In genomic region chr22:38949889-38950405, GRCh38 we compare ENCODE assay signal across 19 cellular contexts. TPM values are rescaled to one million over a fixed set of nuclear protein-coding genes. Genes with fewer than 3 reads are reported as not detected.
"Had no signal": no experiment of that assay in that cellular context is flagged by ENCODE, and none has a peak within 500 bp of the region (broad histone marks: within the 10 kb centered on the region; RNA-seq: fewer than 3 reads in every experiment).

No MANE protein-coding gene starts in this region.

- ATAC-seq: stimulated activated naive CD8-positive, alpha-beta T cell treated with anti-CD3 and anti-CD28 coated beads, Interleukin-15, Interleukin-2, amounts not matched to agents 100 U/mL and 50 U/mL, for 24 hours had no signal

- H3K27ac ChIP-seq: cardiac muscle cell, left ventricle myocardium inferior, tibial artery, uterus had no signal

- FAIRE-seq: colon, frontal cortex, keratinocyte, TTC549 had no signal

- H3K4me1 ChIP-seq: tibial artery, uterus had no signal

- H3K36me3 ChIP-seq: cardiac muscle cell, left ventricle myocardium inferior, tibial artery, uterus had no signal

- DNase-seq: activated CD4-positive, alpha-beta T cell treated with anti-CD3 and anti-CD28 coated beads, Interleukin-2, amount 50 U/mL, for 48 hours; activated gamma-delta T cell treated with Interleukin-2 at 50 U/mL for 16 hours; activated naive CD8-positive, alpha-beta T cell treated with anti-CD3 and anti-CD28 coated beads for 36 hours; activated T-cell treated with anti-CD3 and anti-CD28 coated beads, Interleukin-2, amount 50 U/mL, for 48 hours; amniotic stem cell; hypothalamus; left ventricle myocardium inferior; SK-N-SH; stimulated activated CD4-positive, alpha-beta T cell treated with anti-CD3 and anti-CD28 coated beads, Interleukin-2, amount 100 ng/mL, for 24 hours; stimulated activated naive CD8-positive, alpha-beta T cell treated with anti-CD3 and anti-CD28 coated beads, Interleukin-15, Interleukin-2, amounts not matched to agents 100 U/mL and 50 U/mL, for 24 hours; substantia nigra; uterus had no signal

- H3K4me3 ChIP-seq: cardiac muscle cell, left ventricle myocardium inferior, tibial artery, uterus had no signal

- H3K9me3 ChIP-seq: left ventricle myocardium inferior, SK-N-SH, tibial artery, uterus had no signal

- H3K27me3 ChIP-seq: cardiac muscle cell, uterus had no signal

- H3K9ac ChIP-seq: SK-N-SH had no signal

RNA-seq across cellular contexts. Expression of gene APOBEC3A, which starts 7.5 kb away (rescaled TPM):
- total RNA-seq: activated naive CD8-positive, alpha-beta T cell treated with anti-CD3 and anti-CD28 coated beads for 36 hours; cardiac muscle cell; frontal cortex; progenitor cell of endocrine pancreas; uterus had no signal

RNA-seq across cellular contexts. Expression of gene APOBEC3B, which starts 32.2 kb away (rescaled TPM):
- total RNA-seq: frontal cortex had no signal
